8 cellular contexts compared by ENCODE assay signal in the genomic region with DNA sequence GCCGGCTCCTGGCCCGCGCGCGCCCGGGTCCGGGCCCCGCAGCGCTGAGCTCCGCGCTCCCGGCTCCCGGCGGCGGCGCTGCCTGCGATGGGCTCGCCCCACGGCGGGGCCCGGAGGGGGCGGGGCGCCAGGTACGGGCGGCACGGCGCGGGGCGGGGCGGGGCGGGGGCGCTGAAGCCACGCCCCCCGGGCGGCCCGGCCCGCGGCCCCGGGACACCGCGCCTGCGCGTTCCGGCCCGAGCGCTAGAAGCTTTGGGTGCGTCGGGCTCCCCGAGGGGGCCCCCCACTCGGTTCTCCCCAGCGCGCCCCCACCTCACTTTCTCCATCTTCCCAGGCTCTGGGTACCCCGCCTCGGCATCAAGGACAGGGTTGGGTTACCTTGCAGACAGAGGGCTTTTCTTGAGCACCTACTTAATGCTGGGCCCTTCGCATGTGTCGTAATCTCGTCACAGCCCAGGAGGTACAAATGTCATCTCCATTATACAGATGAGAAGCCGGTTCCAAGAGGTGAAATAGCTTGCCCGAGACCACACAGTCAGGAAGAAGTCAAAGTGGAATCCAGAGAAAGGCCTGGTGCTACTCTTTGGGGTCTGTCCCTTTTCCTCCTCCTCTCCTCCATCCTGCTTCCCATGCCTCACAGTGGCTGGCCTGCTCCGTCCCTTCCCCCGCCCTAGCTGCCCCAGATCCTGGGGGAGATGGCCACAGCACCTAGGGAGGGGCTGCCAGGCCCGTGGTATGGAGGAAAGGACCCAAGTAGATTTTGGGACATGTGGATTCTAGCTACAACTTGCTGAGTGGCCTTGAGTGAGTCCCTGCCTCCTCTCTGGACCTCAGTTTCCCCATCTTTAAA. TPM values are rescaled to one million over a fixed set of nuclear protein-coding genes. Genes with fewer than 3 reads are reported as not detected.
A peak's percentile ranks its signal among the peaks of the same experiment; 100 is the strongest.
DNase-seq lines count a peak whose midpoint lies in the region; ATAC-seq and TF ChIP-seq lines count a peak whose summit lies in the region.

No MANE protein-coding gene starts in this region.

- H3K27ac ChIP-seq in A673 (ENCODE audit: low read depth, low read length, poor library complexity, severe bottlenecking) = peak overlapping the region; percentile 64

- ATAC-seq in activated T-cell treated with anti-CD3 and anti-CD28 coated beads, Interleukin-2, amount 50 U/mL, for 4 hours = peak; percentile 80 to 88
- peak; percentile 64 for ATAC-seq in left ventricle myocardium superior

- no peaks in the 10 kb centered on the region for H3K9me3 ChIP-seq in A673 (ENCODE audit: low read depth, low read length, poor library complexity, severe bottlenecking)

- H3K36me3 ChIP-seq in A673 (ENCODE audit: insufficient read depth, low read length, poor library complexity, severe bottlenecking) = peaks cover 6% of the 10 kb centered on the region

- TF ChIP-seq CTCF in A673 (conservative IDR thresholded peaks at IDR 0.05; ENCODE audit: low read depth, low read length) = no peak

- H3K27ac Mint-ChIP-seq in IgD-negative memory B cell = no peak overlapping the region

- no peaks in the 10 kb centered on the region for H3K36me3 Mint-ChIP-seq in IgD-negative memory B cell
- H3K36me3 Mint-ChIP-seq in activated T-cell treated with anti-CD3 and anti-CD28 coated beads, Interleukin-2, amount 50 U/mL, for 4 hours (ENCODE audit: insufficient read depth) = no peaks in the 10 kb centered on the region

- peak overlapping the region in 3 of 4 donors; percentile 41 to 84 (median 55) for H3K4me3 Mint-ChIP-seq in IgD-negative memory B cell
- H3K4me3 Mint-ChIP-seq in activated T-cell treated with anti-CD3 and anti-CD28 coated beads, Interleukin-2, amount 50 U/mL, for 4 hours = peak overlapping the region; percentile 53

- H3K27me3 ChIP-seq in A673 (replicated peaks; ENCODE audit: insufficient read depth, low read depth, low read length, poor library complexity) = no peaks in the 10 kb centered on the region

- H3K27me3 Mint-ChIP-seq in IgD-negative memory B cell = peaks cover 20% of the 10 kb centered on the region
- peaks cover 32% of the 10 kb centered on the region for H3K27me3 Mint-ChIP-seq in activated T-cell treated with anti-CD3 and anti-CD28 coated beads, Interleukin-2, amount 50 U/mL, for 4 hours (ENCODE audit: low read depth)

- H3K9me3 Mint-ChIP-seq in IgD-negative memory B cell = no peaks in the 10 kb centered on the region
- H3K9me3 Mint-ChIP-seq in activated T-cell treated with anti-CD3 and anti-CD28 coated beads, Interleukin-2, amount 50 U/mL, for 4 hours = no peaks in the 10 kb centered on the region

- H3K4me1 ChIP-seq in A673 (ENCODE audit: insufficient read depth, low read length, poor library complexity, severe bottlenecking) = peaks cover 59% of the 10 kb centered on the region

- intact Hi-C loops in A673 (cut with micrococcal nuclease; ENCODE audit: unreplicated experiment) = no loop called here
- intact Hi-C loops in left ventricle myocardium superior (cut with micrococcal nuclease) = no loop called here

- peaks cover 0 to 7% (median 0%) of the 10 kb centered on the region in 3 donors for H3K4me1 Mint-ChIP-seq in IgD-negative memory B cell
- H3K4me1 Mint-ChIP-seq in activated T-cell treated with anti-CD3 and anti-CD28 coated beads, Interleukin-2, amount 50 U/mL, for 4 hours (ENCODE audit: low read depth) = peaks cover 9% of the 10 kb centered on the region

- CTCF ChIA-PET in A673 (lab: Charles Lee) = no interaction called here

- DNase-seq in A673 (ENCODE audit: low spot score) = peak; percentile 52
- peak; percentile 43 for DNase-seq in activated T-cell treated with anti-CD3 and anti-CD28 coated beads, Interleukin-2, amount 50 U/mL, for 4 hours
- DNase-seq in left ventricle myocardium superior = peak; percentile 68
- peak; percentile 72 for DNase-seq in stimulated activated CD4-positive, alpha-beta T cell treated with anti-CD3 and anti-CD28 coated beads, Interleukin-15, amount 100 ng/mL, for 24 hours
- no peak for DNase-seq in NCI-H1048 (lab: John Stamatoyannopoulos, UW)
- no peak for DNase-seq in NCI-H2081 (lab: John Stamatoyannopoulos, UW)
- no peak for DNase-seq in DMS153 (lab: John Stamatoyannopoulos, UW)

- no TSS peak for BruUV-seq in A673 (replicated peaks; lab: Mats Ljungman, UMichigan)

- H3K4me3 ChIP-seq in A673 (ENCODE audit: low read depth, low read length, poor library complexity, severe bottlenecking) = peak overlapping the region; percentile 44

- POLR2A ChIA-PET in A673 (lab: Charles Lee; ENCODE audit: low non-redundant PET) = no interaction called here

RNA-seq across cellular contexts. Expression of a gene that starts 46.5 kb away (rescaled TPM):
- 37.7 and 40.3 TPM in 2 replicates for total RNA-seq in A673 (2021)
- polyA plus RNA-seq in IgD-negative memory B cell = not detected
- total RNA-seq in activated T-cell treated with anti-CD3 and anti-CD28 coated beads, Interleukin-2, amount 50 U/mL, for 4 hours = 1 to 10 TPM in 2 of 3 donors, under 1 TPM in 1; 0.46 to 1.4 (median 1.2) TPM
- 3.4 TPM for total RNA-seq in left ventricle myocardium superior

Comparison
In these comparisons a context has a peak if more than half of its experiments do, and no peak if none do; other contexts are left out.
1. DNase-seq: peak in A673 (single experiment), activated T-cell treated with anti-CD3 and anti-CD28 coated beads, Interleukin-2, amount 50 U/mL, for 4 hours (single experiment), left ventricle myocardium superior (single experiment) and stimulated activated CD4-positive, alpha-beta T cell treated with anti-CD3 and anti-CD28 coated beads, Interleukin-15, amount 100 ng/mL, for 24 hours (single experiment); none in NCI-H1048 (single experiment), NCI-H2081 (0 of 2) and DMS153 (single experiment).